In genomic region chr7:44958645-44959344, GRCh38 we compare ENCODE assay signal across 14 cellular contexts.
DNase-seq lines count a peak whose midpoint lies in the region; ATAC-seq lines count a peak whose summit lies in the region.
"Had no signal": no experiment of that assay in that cellular context is flagged by ENCODE, and none has a peak within 500 bp of the region (broad histone marks: within the 10 kb centered on the region; RNA-seq: fewer than 3 reads in every experiment).

No MANE protein-coding gene starts in this region.

- no peak overlapping the region for H3K4me3 Mint-ChIP-seq in stimulated activated naive CD8-positive, alpha-beta T cell treated with anti-CD3 and anti-CD28 coated beads, Interleukin-15, Interleukin-2, amounts not matched to agents 100 ng/mL and 50 ng/mL, for 24 hours
- H3K4me3 Mint-ChIP-seq in effector memory CD8-positive, alpha-beta T cell = no peak overlapping the region
- H3K4me3 Mint-ChIP-seq: H9 had no signal

- no peak for DNase-seq in stimulated activated naive CD8-positive, alpha-beta T cell treated with anti-CD3 and anti-CD28 coated beads, Interleukin-15, Interleukin-2, amounts not matched to agents 100 U/mL and 50 U/mL, for 24 hours
- DNase-seq in NOMO-1 treated with DMSO at 0.1 percent for 48 hours (lab: John Stamatoyannopoulos, UW; ENCODE audit: unreplicated experiment) (peak; percentile 38), NCI-H69 (lab: John Stamatoyannopoulos, UW) (no peak), cortex of kidney (lab: John Stamatoyannopoulos, UW) (no peak)
- no peak for DNase-seq in effector memory CD8-positive, alpha-beta T cell
- no peak for DNase-seq in activated CD4-positive, alpha-beta T cell treated with anti-CD3 and anti-CD28 coated beads, Interleukin-2, amount 50 U/mL, for 1 hour
- DNase-seq: AML-193, DMS153, H9, Karpas-422, NCI-H2029, NCI-H526 had no signal

- H3K27me3 Mint-ChIP-seq in stimulated activated naive CD8-positive, alpha-beta T cell treated with anti-CD3 and anti-CD28 coated beads, Interleukin-15, Interleukin-2, amounts not matched to agents 100 ng/mL and 50 ng/mL, for 24 hours = no peaks in the 10 kb centered on the region
- H3K27me3 Mint-ChIP-seq in effector memory CD8-positive, alpha-beta T cell = no peaks in the 10 kb centered on the region

- H3K4me1 Mint-ChIP-seq in stimulated activated naive CD8-positive, alpha-beta T cell treated with anti-CD3 and anti-CD28 coated beads, Interleukin-15, Interleukin-2, amounts not matched to agents 100 ng/mL and 50 ng/mL, for 24 hours (ENCODE audit: low read depth) = peaks cover 27% of the 10 kb centered on the region
- H3K4me1 Mint-ChIP-seq in effector memory CD8-positive, alpha-beta T cell (ENCODE audit: low read depth in 2 of 2) = peaks cover 22 to 23% of the 10 kb centered on the region in 2 donors
- H3K4me1 Mint-ChIP-seq: H9 had no signal

- H3K36me3 Mint-ChIP-seq in stimulated activated naive CD8-positive, alpha-beta T cell treated with anti-CD3 and anti-CD28 coated beads, Interleukin-15, Interleukin-2, amounts not matched to agents 100 ng/mL and 50 ng/mL, for 24 hours (ENCODE audit: low read depth) = peaks cover 20% of the 10 kb centered on the region
- peaks cover 25% of the 10 kb centered on the region for H3K36me3 Mint-ChIP-seq in effector memory CD8-positive, alpha-beta T cell (ENCODE audit: insufficient read depth)

- ATAC-seq in stimulated activated naive CD8-positive, alpha-beta T cell treated with anti-CD3 and anti-CD28 coated beads, Interleukin-15, Interleukin-2, amounts not matched to agents 100 U/mL and 50 U/mL, for 24 hours = no peak
- ATAC-seq in effector memory CD8-positive, alpha-beta T cell (replicated peaks) = no peak
- ATAC-seq in GM18873 (IDR thresholded peaks at IDR 0.05; ENCODE audit: low FRiP score, unreplicated experiment) = no peak

- peak overlapping the region; percentile 66 for H3K27ac Mint-ChIP-seq in stimulated activated naive CD8-positive, alpha-beta T cell treated with anti-CD3 and anti-CD28 coated beads, Interleukin-15, Interleukin-2, amounts not matched to agents 100 ng/mL and 50 ng/mL, for 24 hours
- H3K27ac Mint-ChIP-seq in effector memory CD8-positive, alpha-beta T cell = peak overlapping the region; percentile 97 to 98
- H3K27ac Mint-ChIP-seq: H9 had no signal

- no peaks in the 10 kb centered on the region for H3K9me3 Mint-ChIP-seq in stimulated activated naive CD8-positive, alpha-beta T cell treated with anti-CD3 and anti-CD28 coated beads, Interleukin-15, Interleukin-2, amounts not matched to agents 100 ng/mL and 50 ng/mL, for 24 hours
- no peaks in the 10 kb centered on the region for H3K9me3 Mint-ChIP-seq in effector memory CD8-positive, alpha-beta T cell
